ENCODE assay signal across 17 cellular contexts in genomic region chr1:7506677-7507619, GRCh38.
A peak's percentile ranks its signal among the peaks of the same experiment; 100 is the strongest.
DNase-seq lines count a peak whose midpoint lies in the region; ATAC-seq, FAIRE-seq and TF ChIP-seq lines count a peak whose summit lies in the region.
"Had no signal": no experiment of that assay in that cellular context is flagged by ENCODE, and none has a peak within 500 bp of the region (broad histone marks: within the 10 kb centered on the region; RNA-seq: fewer than 3 reads in every experiment).

No MANE protein-coding gene starts in this region.

- no peak for ATAC-seq in K562
- ATAC-seq: GM23338 had no signal

- H2BK5ac ChIP-seq in neuronal stem cell (ENCODE audit: low read length), result no peak overlapping the region

- no peaks in the 10 kb centered on the region for H3K79me1 ChIP-seq in neuronal stem cell (ENCODE audit: low read depth, low read length)

- H3K23ac ChIP-seq in neuronal stem cell (ENCODE audit: low read depth, low read length, poor library complexity), result no peak overlapping the region

- TF ChIP-seq CTCF in HEK293 (tag by site-specific recombination; IDR thresholded peaks at IDR 0.05), result no peak
- TF ChIP-seq CTCF in K562 (IDR thresholded peaks at IDR 0.05 in 2 of 3, conservative IDR thresholded peaks at IDR 0.05 in 1 of 3; ENCODE audit: insufficient read depth in 2 of 3, low read depth in 1 of 3, low read length in 3 of 3), result no peak
- TF ChIP-seq CTCF in mammary epithelial cell (conservative IDR thresholded peaks at IDR 0.05 in 1 of 2, IDR thresholded peaks at IDR 0.05 in 1 of 2; ENCODE audit: extremely low read depth in 1 of 2, insufficient read depth in 1 of 2, low read depth in 1 of 2, low read length in 2 of 2), result no peak

- DNase-seq in K562 (ENCODE audit: extremely low read depth in 1 of 4, low spot score in 3 of 4) (no peak), neuronal stem cell (ENCODE audit: low spot score) (no peak), mammary epithelial cell (no peak), DMS79 (lab: John Stamatoyannopoulos, UW) (no peak), T-helper 2 cell (no peak), AML-193 (lab: John Stamatoyannopoulos, UW) (no peak)
- DNase-seq: C1 segment of cervical spinal cord; Calu3; CD4-positive, alpha-beta memory T cell; COR-L47; DMS53; DND-41 had no signal

- no peak overlapping the region for H2BK12ac ChIP-seq in neuronal stem cell (ENCODE audit: low read length)

- no peaks in the 10 kb centered on the region for H3K9me1 ChIP-seq in K562 (ENCODE audit: control insufficient read depth, insufficient read depth, low read length)

- H4K91ac ChIP-seq in neuronal stem cell (ENCODE audit: low read depth, low read length, poor library complexity), result no peak overlapping the region

- CTCF ChIA-PET in HEK293 (lab: Yijun Ruan, JAX), result interaction anchor here (0.7 kb wide), 1 partner anchor 267 kb away, joined by 3 read pairs; no protein-coding TSS in a partner anchor
- CTCF ChIA-PET in K562 (lab: Yijun Ruan, JAX; ENCODE audit: low intra/inter-chr PET ratio), result no interaction called here
- CTCF ChIA-PET in mammary epithelial cell (lab: Charles Lee; ENCODE audit: low non-redundant PET), result no interaction called here

- no peak for TF ChIP-seq POLR2A in K562 (conservative IDR thresholded peaks at IDR 0.05)

- H3K4me2 ChIP-seq in K562 (ENCODE audit: insufficient read depth, low read length) (no peak overlapping the region), neuronal stem cell (ENCODE audit: insufficient read depth, low read length, poor library complexity, severe bottlenecking) (no peak overlapping the region), mammary epithelial cell (ENCODE audit: insufficient read depth, low read depth, low read length) (no peak overlapping the region)
- H3K4me2 ChIP-seq: GM23338 had no signal

- H2AFZ ChIP-seq in K562 (ENCODE audit: low read depth, low read length) (no peak overlapping the region), neuronal stem cell (ENCODE audit: low read length) (no peak overlapping the region), mammary epithelial cell (ENCODE audit: low read depth, low read length) (no peak overlapping the region)
- H2AFZ ChIP-seq: GM23338 had no signal

- peaks cover 2 to 20% of the 10 kb centered on the region in 2 experiments; a peak in 2 of 5 replicates for H3K27me3 ChIP-seq in K562 (ENCODE audit: control insufficient read depth in 2 of 2, insufficient read depth in 2 of 2, low read length in 2 of 2)
- H3K27me3 ChIP-seq in neuronal stem cell (ENCODE audit: control insufficient read depth in 3 of 3, insufficient read depth in 3 of 3, low read depth in 1 of 3, low read length in 3 of 3), result peaks cover 0 to 15% (median 2%) of the 10 kb centered on the region in 3 experiments
- H3K27me3 ChIP-seq in mammary epithelial cell (ENCODE audit: insufficient read depth, low read length), result peaks cover 2% of the 10 kb centered on the region

- no peaks in the 10 kb centered on the region; the same call in 1 of the 2 replicates for H4K20me1 ChIP-seq in K562 (replicated peaks; ENCODE audit: control insufficient read depth, insufficient read depth, low read length)
- H4K20me1 ChIP-seq in mammary epithelial cell (ENCODE audit: insufficient read depth, low read length), result no peaks in the 10 kb centered on the region

- H3K27ac ChIP-seq in HEK293 (ENCODE audit: extremely low read depth, low read depth, low read length) (no peak overlapping the region), K562 (ENCODE audit: extremely low read depth, low read depth, low read length) (no peak overlapping the region), neuronal stem cell (replicated peaks; ENCODE audit: low read length) (no peak overlapping the region), mammary epithelial cell (ENCODE audit: insufficient read depth, low read depth, low read length) (no peak overlapping the region)

- no peak for FAIRE-seq in K562 (lab: Jason Lieb, UNC)
- FAIRE-seq: G401.6, H54 had no signal

- H3K4me1 ChIP-seq in HEK293 (ENCODE audit: control insufficient read depth, insufficient read depth, low read length), result no peaks in the 10 kb centered on the region
- H3K4me1 ChIP-seq in K562 (replicated peaks in 1 of 2; ENCODE audit: control insufficient read depth in 2 of 2, insufficient read depth in 2 of 2, low read length in 2 of 2), result no peaks in the 10 kb centered on the region; a peak in 1 of 5 replicates
- peaks cover 0 to 6% of the 10 kb centered on the region in 2 donors for H3K4me1 ChIP-seq in neuronal stem cell (ENCODE audit: control insufficient read depth in 2 of 2, insufficient read depth in 1 of 2, low read depth in 1 of 2, low read length in 2 of 2)
- H3K4me1 ChIP-seq in mammary epithelial cell (ENCODE audit: insufficient read depth, low read length), result no peaks in the 10 kb centered on the region
- H3K4me1 ChIP-seq: HAP-1 had no signal

- BruUV-seq in K562 (replicated peaks; lab: Mats Ljungman, UMichigan), result no TSS peak
- no TSS peak for BruUV-seq in mammary epithelial cell (replicated peaks; lab: Mats Ljungman, UMichigan)

- no peak for TF ChIP-seq RAD21 in K562 (CRISPR knock-in tag; conservative IDR thresholded peaks at IDR 0.05 in 1 of 2, IDR thresholded peaks at IDR 0.05 in 1 of 2)

- POLR2A ChIA-PET in HEK293 (lab: Yijun Ruan, JAX), result no interaction called here
- POLR2A ChIA-PET in K562 (lab: Yijun Ruan, JAX), result interaction anchor here (0.7 kb wide), 1 partner anchor 146 kb away, joined by 3 read pairs; no protein-coding TSS in a partner anchor

- H3K9me3 ChIP-seq in HEK293 (ENCODE audit: control insufficient read depth, insufficient read depth, low read depth, low read length) (no peaks in the 10 kb centered on the region), K562 (replicated peaks; ENCODE audit: control insufficient read depth, insufficient read depth, low read depth, low read length) (no peaks in the 10 kb centered on the region), neuronal stem cell (replicated peaks in 1 of 2; ENCODE audit: control insufficient read depth in 2 of 2, insufficient read depth in 1 of 2, low read depth in 1 of 2, low read length in 2 of 2) (no peaks in the 10 kb centered on the region), mammary epithelial cell (replicated peaks; ENCODE audit: insufficient read depth, low read length) (no peaks in the 10 kb centered on the region)
- H3K9me3 ChIP-seq: HAP-1 had no signal

- H2BK15ac ChIP-seq in neuronal stem cell (ENCODE audit: low read length), result no peak overlapping the region

- WGBS in K562 (ENCODE audit: insufficient coverage, low coverage, missing lambda C conversion rate), result under 1% methylated on average over 12 of the region's 15 CpGs
- WGBS in neuronal stem cell (ENCODE audit: extremely low coverage in 2 of 2, insufficient read length in 2 of 2, insufficient replicate concordance in 1 of 2), 2 donors, result 100% methylated on average over 2 to 6 of the region's 15 CpGs
- 78% methylated on average over 12 of the region's 15 CpGs for WGBS in mammary epithelial cell (ENCODE audit: low coverage, missing lambda C conversion rate)

- no peak overlapping the region for H3K4ac ChIP-seq in neuronal stem cell (ENCODE audit: low read length)

- dilution Hi-C loops in mammary epithelial cell (cut with HindIII; ENCODE audit: low sequenced_read_pairs), result no loop called here

- intact Hi-C loops in K562 (cut with micrococcal nuclease) (no loop called here), mammary epithelial cell (cut with micrococcal nuclease) (no loop called here)

- no peaks in the 10 kb centered on the region for H3K36me3 ChIP-seq in HEK293 (ENCODE audit: control insufficient read depth in 2 of 2, insufficient read depth in 1 of 2, low read length in 2 of 2)
- no peaks in the 10 kb centered on the region for H3K36me3 ChIP-seq in K562 (ENCODE audit: control insufficient read depth, insufficient read depth, low read length)
- H3K36me3 ChIP-seq in neuronal stem cell (replicated peaks in 1 of 2; ENCODE audit: control insufficient read depth in 2 of 2, insufficient read depth in 2 of 2, low read length in 2 of 2), result no peaks in the 10 kb centered on the region
- H3K36me3 ChIP-seq in mammary epithelial cell (ENCODE audit: insufficient read depth, low read length), result no peaks in the 10 kb centered on the region
- H3K36me3 ChIP-seq: HAP-1 had no signal

- no peak for TF ChIP-seq EP300 in K562 (IDR thresholded peaks at IDR 0.05; ENCODE audit: low read length)

- H3K79me2 ChIP-seq in K562 (ENCODE audit: control insufficient read depth, insufficient read depth, low read length) (no peaks in the 10 kb centered on the region), mammary epithelial cell (ENCODE audit: insufficient read depth, low read length) (no peaks in the 10 kb centered on the region)

- H3K4me3 ChIP-seq in HEK293 (ENCODE audit: low read depth, low read length) (no peak overlapping the region), K562 (no peak overlapping the region), neuronal stem cell (ENCODE audit: low read length in 2 of 2) (peak overlapping the region in 1 of 2 donors; percentile 17), mammary epithelial cell (replicated peaks in 1 of 3; ENCODE audit: insufficient read depth in 1 of 3, low read depth in 2 of 3, low read length in 3 of 3) (no peak overlapping the region)
- H3K4me3 ChIP-seq: GM23338, HAP-1 had no signal

- H3K9ac ChIP-seq in K562 (ENCODE audit: insufficient read depth in 1 of 2, low read depth in 2 of 2, low read length in 2 of 2), result no peak overlapping the region
- no peak overlapping the region for H3K9ac ChIP-seq in neuronal stem cell (ENCODE audit: low read depth, low read length, poor library complexity)
- no peak overlapping the region for H3K9ac ChIP-seq in mammary epithelial cell (ENCODE audit: insufficient read depth, low read length)

- peak overlapping the region; percentile 41 for H3K14ac ChIP-seq in neuronal stem cell (ENCODE audit: low read length)

- no peak overlapping the region for H2BK120ac ChIP-seq in neuronal stem cell (ENCODE audit: low read depth, low read length)

- H2AK5ac ChIP-seq in neuronal stem cell (ENCODE audit: low read depth, low read length), result no peak overlapping the region

- peak overlapping the region; percentile 36 for H3K18ac ChIP-seq in neuronal stem cell (ENCODE audit: low read length)

- in situ Hi-C loops in K562 (cut with MboI) (no loop called here), mammary epithelial cell (cut with MboI; ENCODE audit: low sequenced_read_pairs in 2 of 2) (no loop called here)

- no peak overlapping the region for H4K8ac ChIP-seq in neuronal stem cell (ENCODE audit: low read depth, low read length)

TF ChIP-seq in HEK293, 187 proteins besides CTCF, POLR2A, EP300 and RAD21 (continues in another document):
- no peak for TF ChIP-seq ZNF221 (tag by site-specific recombination; IDR thresholded peaks at IDR 0.05; ENCODE audit: borderline replicate concordance)
- no peak for TF ChIP-seq ZNF660 (tag by site-specific recombination; IDR thresholded peaks at IDR 0.05)
- no peak for TF ChIP-seq ZNF623 (tag by site-specific recombination; IDR thresholded peaks at IDR 0.05)
- TF ChIP-seq MZF1 (tag by site-specific recombination; IDR thresholded peaks at IDR 0.05; ENCODE audit: borderline replicate concordance), result no peak
